15 cellular contexts compared by ENCODE assay signal in the genomic region with DNA sequence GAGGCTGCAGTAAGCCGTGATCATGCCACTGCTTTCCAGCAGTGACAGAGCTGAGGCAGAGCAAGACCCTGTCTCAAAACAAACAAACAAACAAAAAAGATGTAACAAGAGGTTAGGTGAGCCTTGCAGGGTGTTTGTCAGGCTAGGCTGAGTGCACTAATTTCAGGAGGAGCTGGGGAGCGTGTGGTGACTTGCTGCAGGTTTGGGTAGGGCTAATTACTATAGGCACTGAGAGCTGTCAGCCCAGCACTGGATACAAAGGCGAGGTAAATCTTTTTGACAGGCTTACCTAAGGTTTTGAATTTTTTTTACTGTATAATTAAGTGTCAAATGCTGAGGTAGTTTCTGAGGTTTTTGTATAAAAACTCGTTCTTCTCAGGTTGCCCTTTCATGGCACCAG. TPM values are rescaled to one million over a fixed set of nuclear protein-coding genes. Genes with fewer than 3 reads are reported as not detected.
DNase-seq lines count a peak whose midpoint lies in the region; ATAC-seq and TF ChIP-seq lines count a peak whose summit lies in the region.
"Had no signal": no experiment of that assay in that cellular context is flagged by ENCODE, and none has a peak within 500 bp of the region (broad histone marks: within the 10 kb centered on the region; RNA-seq: fewer than 3 reads in every experiment).

No MANE protein-coding gene starts in this region.

- peaks cover 7% of the 10 kb centered on the region for H3K27me3 Mint-ChIP-seq in activated naive CD8-positive, alpha-beta T cell treated with anti-CD3 and anti-CD28 coated beads, Interleukin-2, amount 50 U/mL, for 24 hours

- intact Hi-C loops in mammary epithelial cell (cut with micrococcal nuclease) = loop anchor here (5.0 kb wide), 1 partner anchor 218 kb away; no protein-coding TSS in a partner anchor
- intact Hi-C loops in esophagus squamous epithelium (cut with DNase I) = no loop called here

- H3K27ac ChIP-seq in mammary epithelial cell (ENCODE audit: insufficient read depth, low read depth, low read length) = no peak overlapping the region
- H3K27ac ChIP-seq in esophagus squamous epithelium = peak overlapping the region in 3 of 4 donors; percentile 45 to 64 (median 63)
- H3K27ac ChIP-seq: HL-60 had no signal

- H3K27ac Mint-ChIP-seq in activated naive CD8-positive, alpha-beta T cell treated with anti-CD3 and anti-CD28 coated beads, Interleukin-2, amount 50 U/mL, for 24 hours = no peak overlapping the region
- H3K27ac Mint-ChIP-seq: B cell; CD4-positive, alpha-beta T cell; HFFc6 had no signal

- H3K4me1 Mint-ChIP-seq in activated naive CD8-positive, alpha-beta T cell treated with anti-CD3 and anti-CD28 coated beads, Interleukin-2, amount 50 U/mL, for 24 hours = no peaks in the 10 kb centered on the region
- H3K4me1 Mint-ChIP-seq: B cell had no signal

- H3K9me3 ChIP-seq in mammary epithelial cell (replicated peaks; ENCODE audit: insufficient read depth, low read length) = no peaks in the 10 kb centered on the region
- H3K9me3 ChIP-seq in esophagus squamous epithelium = no peaks in the 10 kb centered on the region

- H3K4me3 ChIP-seq in mammary epithelial cell (replicated peaks in 1 of 3; ENCODE audit: insufficient read depth in 1 of 3, low read depth in 2 of 3, low read length in 3 of 3) (no peak overlapping the region), esophagus squamous epithelium (no peak overlapping the region)

- dilution Hi-C loops in mammary epithelial cell (cut with HindIII; ENCODE audit: low sequenced_read_pairs) = no loop called here

- no peak overlapping the region for H3K4me3 Mint-ChIP-seq in activated naive CD8-positive, alpha-beta T cell treated with anti-CD3 and anti-CD28 coated beads, Interleukin-2, amount 50 U/mL, for 24 hours
- H3K4me3 Mint-ChIP-seq: B cell; CD4-positive, alpha-beta T cell; HFFc6 had no signal

- H2AFZ ChIP-seq in mammary epithelial cell (ENCODE audit: low read depth, low read length) = no peak overlapping the region

- in situ Hi-C loops in mammary epithelial cell (cut with MboI; ENCODE audit: low sequenced_read_pairs in 2 of 2) = loop anchor here in 1 of 2 donors (25.0 kb wide), 1 partner anchor 218 kb away; no protein-coding TSS in a partner anchor

- H3K4me2 ChIP-seq in mammary epithelial cell (ENCODE audit: insufficient read depth, low read depth, low read length) = no peak overlapping the region

- H3K9ac ChIP-seq in mammary epithelial cell (ENCODE audit: insufficient read depth, low read length) = no peak overlapping the region

- no peaks in the 10 kb centered on the region for H3K79me2 ChIP-seq in mammary epithelial cell (ENCODE audit: insufficient read depth, low read length)

- H4K20me1 ChIP-seq in mammary epithelial cell (ENCODE audit: insufficient read depth, low read length) = no peaks in the 10 kb centered on the region

- H3K4me1 ChIP-seq in mammary epithelial cell (ENCODE audit: insufficient read depth, low read length) = peaks cover 20% of the 10 kb centered on the region
- H3K4me1 ChIP-seq in esophagus squamous epithelium = peaks cover 0 to 34% (median 2%) of the 10 kb centered on the region in 3 donors

- H3K36me3 Mint-ChIP-seq in activated naive CD8-positive, alpha-beta T cell treated with anti-CD3 and anti-CD28 coated beads, Interleukin-2, amount 50 U/mL, for 24 hours (ENCODE audit: low read depth) = no peaks in the 10 kb centered on the region

- DNase-seq in HPDE6-E6E7 (ENCODE audit: extremely low spot score) (peak; percentile 59), NCI-H1105 treated with DMSO at 0.1 percent for 48 hours (lab: John Stamatoyannopoulos, UW) (peak; percentile 7), mammary epithelial cell (peak; percentile 53), esophagus squamous epithelium (lab: John Stamatoyannopoulos, UW) (no peak)
- DNase-seq in activated naive CD8-positive, alpha-beta T cell treated with anti-CD3 and anti-CD28 coated beads, Interleukin-2, amount 50 U/mL, for 24 hours = no peak
- DNase-seq: C1 segment of cervical spinal cord; Calu3; CD4-positive, alpha-beta T cell; DMS 273 treated with DMSO at 0.1 percent for 48 hours; HCEC 1CT; HFFc6 had no signal

- H3K27me3 ChIP-seq in mammary epithelial cell (ENCODE audit: insufficient read depth, low read length) (no peaks in the 10 kb centered on the region), esophagus squamous epithelium (no peaks in the 10 kb centered on the region)

- no TSS peak for BruUV-seq in mammary epithelial cell (replicated peaks; lab: Mats Ljungman, UMichigan)

- TF ChIP-seq CTCF in mammary epithelial cell (conservative IDR thresholded peaks at IDR 0.05 in 1 of 2, IDR thresholded peaks at IDR 0.05 in 1 of 2; ENCODE audit: extremely low read depth in 1 of 2, insufficient read depth in 1 of 2, low read depth in 1 of 2, low read length in 2 of 2) (no peak), esophagus squamous epithelium (IDR thresholded peaks at IDR 0.05) (no peak)

- no peaks in the 10 kb centered on the region for H3K36me3 ChIP-seq in mammary epithelial cell (ENCODE audit: insufficient read depth, low read length)
- H3K36me3 ChIP-seq in esophagus squamous epithelium = no peaks in the 10 kb centered on the region

- WGBS in mammary epithelial cell (ENCODE audit: low coverage, missing lambda C conversion rate) = 70% methylated on average over 4 of the region's 4 CpGs
- WGBS in esophagus squamous epithelium, 2 donors = 22 to 52% methylated on average over 4 of the region's 4 CpGs

- H3K9me3 Mint-ChIP-seq in activated naive CD8-positive, alpha-beta T cell treated with anti-CD3 and anti-CD28 coated beads, Interleukin-2, amount 50 U/mL, for 24 hours = no peaks in the 10 kb centered on the region
- H3K9me3 Mint-ChIP-seq: CD4-positive, alpha-beta T cell; HFFc6 had no signal

- ATAC-seq in HG03045 (IDR thresholded peaks at IDR 0.05; ENCODE audit: unreplicated experiment) (no peak), HG03095 (IDR thresholded peaks at IDR 0.05; ENCODE audit: unreplicated experiment) (no peak)
- no peak for ATAC-seq in activated naive CD8-positive, alpha-beta T cell treated with anti-CD3 and anti-CD28 coated beads, Interleukin-2, amount 50 U/mL, for 24 hours

- no peak for TF ChIP-seq POLR2A in esophagus squamous epithelium (IDR thresholded peaks at IDR 0.05)

- CTCF ChIA-PET in mammary epithelial cell (lab: Charles Lee; ENCODE audit: low non-redundant PET) = no interaction called here

RNA-seq across cellular contexts. Expression of gene SH3D19, which starts 29.8 kb away (rescaled TPM):
- total RNA-seq in mammary epithelial cell (10 to 100 TPM; 42.7 to 69.3 TPM), esophagus squamous epithelium (100 to 1,000 TPM in 1 of 4 donors, 10 to 100 TPM in 3; 35.1 to 113 (median 38.6) TPM)
- 15.8 TPM for polyA plus RNA-seq in mammary epithelial cell
- 113 TPM for polyA minus RNA-seq in mammary epithelial cell
- total RNA-seq: B cell had no signal

RNA-seq across cellular contexts. Expression of gene FHIP1A, which starts 53.8 kb away (rescaled TPM):
- 10 to 100 TPM; 33.0 to 38.5 TPM for total RNA-seq in mammary epithelial cell
- polyA plus RNA-seq in mammary epithelial cell = 14.3 TPM
- 49.6 TPM for polyA minus RNA-seq in mammary epithelial cell
- 10 to 100 TPM; 23.4 to 66.2 (median 34.5) TPM for total RNA-seq in esophagus squamous epithelium

Comparison
In these comparisons a context has a peak if more than half of its experiments do, and no peak if none do; other contexts are left out.
1. DNase-seq: peak in HPDE6-E6E7 (single experiment), NCI-H1105 treated with DMSO at 0.1 percent for 48 hours (single experiment) and mammary epithelial cell (single experiment); none in esophagus squamous epithelium (single experiment) and activated naive CD8-positive, alpha-beta T cell treated with anti-CD3 and anti-CD28 coated beads, Interleukin-2, amount 50 U/mL, for 24 hours (single experiment).